Comparison of ENCODE assay signal across 9 cellular contexts in genomic region chr3:100210777-100211145, GRCh38. TPM values are rescaled to one million over a fixed set of nuclear protein-coding genes. Genes with fewer than 3 reads are reported as not detected.
DNase-seq lines count a peak whose midpoint lies in the region; ATAC-seq and TF ChIP-seq lines count a peak whose summit lies in the region.
"Had no signal": no experiment of that assay in that cellular context is flagged by ENCODE, and none has a peak within 500 bp of the region (broad histone marks: within the 10 kb centered on the region; RNA-seq: fewer than 3 reads in every experiment).

No MANE protein-coding gene starts in this region.

- H4K20me1 ChIP-seq in DND-41 (ENCODE audit: insufficient read depth, low read length): no peaks in the 10 kb centered on the region

- H3K4me2 ChIP-seq in DND-41 (ENCODE audit: insufficient read depth, low read length): no peak overlapping the region

- H3K9me3 Mint-ChIP-seq in type B pancreatic cell: no peaks in the 10 kb centered on the region
- H3K9me3 Mint-ChIP-seq: IgD-negative memory B cell had no signal

- H3K36me3 Mint-ChIP-seq in type B pancreatic cell: no peaks in the 10 kb centered on the region

- TF ChIP-seq CTCF in DND-41 (IDR thresholded peaks at IDR 0.05; ENCODE audit: borderline replicate concordance, extremely low read depth, low read length, poor library complexity, severe bottlenecking): no peak
- no peak for TF ChIP-seq CTCF in colonic mucosa (IDR thresholded peaks at IDR 0.05)
- TF ChIP-seq CTCF in mucosa of descending colon (IDR thresholded peaks at IDR 0.05): no peak
- no peak for TF ChIP-seq CTCF in type B pancreatic cell (conservative IDR thresholded peaks at IDR 0.05)

- no peaks in the 10 kb centered on the region for H3K36me3 ChIP-seq in DND-41 (ENCODE audit: insufficient read depth, low read length)
- H3K36me3 ChIP-seq in colonic mucosa: no peaks in the 10 kb centered on the region
- H3K36me3 ChIP-seq in mucosa of descending colon (ENCODE audit: low read depth): no peaks in the 10 kb centered on the region

- intact Hi-C loops in colonic mucosa (cut with DNase I): no loop called here
- intact Hi-C loops in mucosa of descending colon (cut with DNase I, micrococcal nuclease): no loop called here

- H3K9me3 ChIP-seq in DND-41 (ENCODE audit: insufficient read depth, low read length, severe bottlenecking) (no peaks in the 10 kb centered on the region), colonic mucosa (no peaks in the 10 kb centered on the region), mucosa of descending colon (no peaks in the 10 kb centered on the region)

- no peak overlapping the region for H3K9ac ChIP-seq in DND-41 (ENCODE audit: low read depth, low read length)
- H3K9ac ChIP-seq in colonic mucosa (ENCODE audit: low read depth in 2 of 2, low read length in 2 of 2): no peak overlapping the region

- H3K27me3 Mint-ChIP-seq in type B pancreatic cell: no peaks in the 10 kb centered on the region
- H3K27me3 Mint-ChIP-seq: IgD-negative memory B cell had no signal

- H3K4me3 Mint-ChIP-seq in type B pancreatic cell: no peak overlapping the region

- H3K27me3 ChIP-seq in DND-41 (ENCODE audit: insufficient read depth, low read length, poor library complexity): no peaks in the 10 kb centered on the region
- no peaks in the 10 kb centered on the region for H3K27me3 ChIP-seq in colonic mucosa

- peaks cover 15% of the 10 kb centered on the region for H3K4me1 ChIP-seq in DND-41 (ENCODE audit: insufficient read depth, low read length)
- H3K4me1 ChIP-seq in colonic mucosa: no peaks in the 10 kb centered on the region
- H3K4me1 ChIP-seq in mucosa of descending colon (ENCODE audit: low read depth): peaks cover 3% of the 10 kb centered on the region

- peaks cover 15% of the 10 kb centered on the region for H3K4me1 Mint-ChIP-seq in type B pancreatic cell (ENCODE audit: unreplicated experiment)

- H3K27ac ChIP-seq in DND-41 (ENCODE audit: low read length): no peak overlapping the region
- H3K27ac ChIP-seq in colonic mucosa: peak overlapping the region; percentile 56

- H2AFZ ChIP-seq in DND-41 (ENCODE audit: low read depth, low read length): no peak overlapping the region

- peak; percentile 10 for DNase-seq in DND-41
- peak; percentile 99 for DNase-seq in M059J (ENCODE audit: low read depth)
- no peak for DNase-seq in colonic mucosa
- peak in 1 of 3 donors; percentile 19 for DNase-seq in mucosa of descending colon
- DNase-seq in type B pancreatic cell (ENCODE audit: extremely low spot score, unreplicated experiment): no peak
- no peak for DNase-seq in cerebellar cortex (ENCODE audit: low spot score)
- DNase-seq in activated CD4-positive, CD25-positive, alpha-beta regulatory T cell treated with anti-CD3 and anti-CD28 coated beads, Interleukin-2, amount 50 U/mL, for 72 hours: no peak
- no peak for DNase-seq in D341Med (ENCODE audit: low spot score)

- no peaks in the 10 kb centered on the region for H3K79me2 ChIP-seq in DND-41 (ENCODE audit: insufficient read depth, low read length)

- no peak overlapping the region for H3K27ac Mint-ChIP-seq in type B pancreatic cell

- H3K4me3 ChIP-seq in DND-41 (ENCODE audit: low read depth in 1 of 2, low read length in 2 of 2) (no peak overlapping the region), colonic mucosa (no peak overlapping the region), mucosa of descending colon (no peak overlapping the region)

- ATAC-seq in DND-41 (ENCODE audit: insufficient read depth, low read depth) (peak; percentile 59), mucosa of descending colon (peak; percentile 67)

RNA-seq across cellular contexts. Expression of gene TBC1D23, which starts 50.0 kb away (rescaled TPM):
- total RNA-seq in M059J (2014; rRNA removed; shearing (Covaris generic)): 79.3 and 81.2 TPM in 2 replicates
- total RNA-seq in colonic mucosa: 10 to 100 TPM; 35.6 to 58.2 TPM
- total RNA-seq in mucosa of descending colon: 10 to 100 TPM; 43.5 to 45.6 (median 44.0) TPM
- 39.6 and 45.2 TPM in 2 replicates for total RNA-seq in type B pancreatic cell (ENCODE audit: low replicate concordance)

Comparison
In these comparisons a context has a peak if more than half of its experiments do, and no peak if none do; other contexts are left out.
1. DNase-seq: peak in DND-41 (single experiment) and M059J (single experiment); none in colonic mucosa (single experiment), type B pancreatic cell (single experiment), cerebellar cortex (single experiment), activated CD4-positive, CD25-positive, alpha-beta regulatory T cell treated with anti-CD3 and anti-CD28 coated beads, Interleukin-2, amount 50 U/mL, for 72 hours (single experiment) and D341Med (single experiment).